In the genomic region with DNA sequence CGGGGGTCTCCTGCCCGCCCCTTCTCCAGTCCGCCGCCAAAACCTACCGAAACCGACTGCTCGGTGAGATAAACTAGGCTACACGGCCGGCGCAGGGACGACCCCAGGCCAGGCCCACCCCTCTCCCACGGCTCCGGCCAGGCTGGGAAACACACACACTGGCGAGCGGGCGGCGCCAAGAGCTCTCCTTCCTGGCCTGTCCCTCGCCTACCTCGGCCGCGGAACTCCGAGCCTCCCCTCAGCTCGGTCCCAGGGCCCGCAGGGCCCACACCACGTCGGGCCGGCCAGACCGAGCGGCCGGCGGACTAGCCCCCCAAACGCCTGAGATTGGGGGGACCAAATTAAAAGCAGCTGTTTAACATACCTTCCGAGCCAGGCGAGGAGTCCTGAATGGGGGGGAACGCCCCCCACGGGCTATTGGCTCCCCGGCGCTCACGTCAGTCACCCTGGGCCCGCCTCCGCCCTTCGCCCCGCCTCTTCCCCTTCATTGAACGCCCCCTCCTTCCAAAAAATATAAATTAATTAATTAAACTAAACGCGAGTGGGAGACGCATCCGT, we compare ENCODE assay signal across 8 cellular contexts. TPM values are rescaled to one million over a fixed set of nuclear protein-coding genes. Genes with fewer than 3 reads are reported as not detected.
DNase-seq lines count a peak whose midpoint lies in the region; ATAC-seq and TF ChIP-seq lines count a peak whose summit lies in the region.

No MANE protein-coding gene starts in this region.

- WGBS in upper lobe of left lung, 2 donors, result 0 to 1% methylated on average over 32 of the region's 48 CpGs

- H3K27ac ChIP-seq in angular gyrus (ENCODE audit: low read depth, low read length), result peak overlapping the region; percentile 92
- peak overlapping the region; percentile 97 for H3K27ac ChIP-seq in left ventricle myocardium inferior (replicated peaks)
- peak overlapping the region; percentile 94 to 99 (median 98) for H3K27ac ChIP-seq in upper lobe of left lung

- H3K27me3 Mint-ChIP-seq in progenitor cell of endocrine pancreas, result no peaks in the 10 kb centered on the region

- H3K9me3 Mint-ChIP-seq in progenitor cell of endocrine pancreas (ENCODE audit: low read depth), result no peaks in the 10 kb centered on the region

- H3K36me3 ChIP-seq in left ventricle myocardium inferior (no peaks in the 10 kb centered on the region), upper lobe of left lung (no peaks in the 10 kb centered on the region)

- intact Hi-C loops in left ventricle myocardium inferior (cut with micrococcal nuclease), result no loop called here

- peak; percentile 87 for DNase-seq in GM10266 (ENCODE audit: extremely low spot score)
- DNase-seq in NCI-H128 (lab: John Stamatoyannopoulos, UW; ENCODE audit: unreplicated experiment), result peak; percentile 5
- DNase-seq in T-helper 2 cell, result peak; percentile 76 to 90 (median 81)
- DNase-seq in left ventricle myocardium inferior, result peak; percentile 87
- DNase-seq in progenitor cell of endocrine pancreas (ENCODE audit: low spot score, unreplicated experiment), result peak; percentile 62
- peak; percentile 91 to 98 for DNase-seq in upper lobe of left lung

- H3K4me3 ChIP-seq in left ventricle myocardium inferior (peak overlapping the region; percentile 93), upper lobe of left lung (peak overlapping the region; percentile 88 to 98 (median 92))

- no peak for TF ChIP-seq CTCF in GM10266 (IDR thresholded peaks at IDR 0.05; ENCODE audit: control insufficient read depth, insufficient read depth, low read depth, missing control alignments)
- no peak for TF ChIP-seq CTCF in left ventricle myocardium inferior (IDR thresholded peaks at IDR 0.05; ENCODE audit: borderline replicate concordance)
- TF ChIP-seq CTCF in progenitor cell of endocrine pancreas (IDR thresholded peaks at IDR 0.05; ENCODE audit: unreplicated experiment), result no peak
- TF ChIP-seq CTCF in upper lobe of left lung (IDR thresholded peaks at IDR 0.05), result no peak

- H3K4me3 Mint-ChIP-seq in progenitor cell of endocrine pancreas (ENCODE audit: low read depth), result peak overlapping the region; percentile 91

- ATAC-seq in upper lobe of left lung (ENCODE audit: low FRiP score in 2 of 2) (peak in 1 of 2 donors; percentile 47), HG03469 (IDR thresholded peaks at IDR 0.05; ENCODE audit: unreplicated experiment) (no peak)

- H3K4me1 ChIP-seq in left ventricle myocardium inferior (peaks cover 40% of the 10 kb centered on the region), upper lobe of left lung (peaks cover 11 to 31% (median 17%) of the 10 kb centered on the region in 4 donors)

- peak in 3 of 4 donors; percentile 52 to 77 (median 66) for TF ChIP-seq POLR2A in upper lobe of left lung (IDR thresholded peaks at IDR 0.05)

- H3K27me3 ChIP-seq in left ventricle myocardium inferior (ENCODE audit: low read depth) (no peaks in the 10 kb centered on the region), upper lobe of left lung (no peaks in the 10 kb centered on the region)

- no peaks in the 10 kb centered on the region for H3K36me3 Mint-ChIP-seq in progenitor cell of endocrine pancreas (ENCODE audit: insufficient read depth)

- TF ChIP-seq EP300 in upper lobe of left lung (IDR thresholded peaks at IDR 0.05), result no peak

- peaks cover 15% of the 10 kb centered on the region for H3K4me1 Mint-ChIP-seq in progenitor cell of endocrine pancreas (ENCODE audit: low read depth)

- no peaks in the 10 kb centered on the region for H3K9me3 ChIP-seq in left ventricle myocardium inferior (replicated peaks)
- no peaks in the 10 kb centered on the region for H3K9me3 ChIP-seq in upper lobe of left lung

- peak overlapping the region; percentile 94 for H3K27ac Mint-ChIP-seq in progenitor cell of endocrine pancreas

RNA-seq across cellular contexts. Expression of gene SIN3A, which starts 4.0 kb away (rescaled TPM):
- total RNA-seq in left ventricle myocardium inferior (28.0 TPM), progenitor cell of endocrine pancreas (91.8 and 96.4 TPM in 2 replicates), upper lobe of left lung (100 to 1,000 TPM in 1 of 6 donors, 10 to 100 TPM in 5; 28.0 to 105 (median 56.6) TPM)

Comparison
In these comparisons a context has a peak if more than half of its experiments do, and no peak if none do; other contexts are left out.
1. DNase-seq: peak in every context shown above with its lines; median percentile 94 in upper lobe of left lung; 87 in GM10266; 87 in left ventricle myocardium inferior; 81 in T-helper 2 cell; 62 in progenitor cell of endocrine pancreas; 5 in NCI-H128.